1 cellular context compared by ENCODE assay signal in genomic region chr14:54688229-54688628, GRCh38.
TF ChIP-seq lines count a peak whose summit lies in the region.

No MANE protein-coding gene starts in this region.

TF ChIP-seq in H1, 55 proteins besides CTCF, POLR2A, EP300 and RAD21 (continued from another document):
- TF ChIP-seq CEBPB (IDR thresholded peaks at IDR 0.05; ENCODE audit: low read depth, low read length) = no peak
- TF ChIP-seq MAFK (IDR thresholded peaks at IDR 0.05; ENCODE audit: low read depth, low read length) = no peak
